ENCODE assay signal across 1 cellular context in the genomic region with DNA sequence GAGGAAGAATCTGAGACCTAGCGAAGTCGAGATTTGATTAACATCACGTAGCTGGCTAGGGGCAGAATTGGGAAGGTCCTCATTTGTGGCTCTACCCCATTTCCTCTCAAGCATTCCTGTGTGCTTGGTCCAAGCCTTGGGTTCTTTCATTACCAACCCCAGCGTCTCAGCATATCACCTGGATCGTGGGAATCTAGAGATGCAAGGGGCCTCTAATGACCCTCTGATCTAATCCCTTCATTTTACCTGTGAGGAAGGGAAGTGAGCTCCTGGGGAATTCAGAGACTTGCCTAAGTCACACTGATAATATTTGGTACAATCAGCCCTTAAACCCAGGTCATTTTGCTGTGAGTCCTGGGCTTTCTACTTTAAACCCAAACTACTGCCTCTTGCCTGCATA.
TF ChIP-seq lines count a peak whose summit lies in the region.

No MANE protein-coding gene starts in this region.

TF ChIP-seq in HCT116, 20 proteins besides CTCF, POLR2A, EP300 and RAD21 (continued from another document):
- TF ChIP-seq, protein P1, sequence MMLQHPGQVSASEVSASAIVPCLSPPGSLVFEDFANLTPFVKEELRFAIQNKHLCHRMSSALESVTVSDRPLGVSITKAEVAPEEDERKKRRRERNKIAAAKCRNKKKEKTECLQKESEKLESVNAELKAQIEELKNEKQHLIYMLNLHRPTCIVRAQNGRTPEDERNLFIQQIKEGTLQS (IDR thresholded peaks at IDR 0.05) = no peak
- TF ChIP-seq SP1 (IDR thresholded peaks at IDR 0.05; ENCODE audit: low read depth) = no peak
- no peak for TF ChIP-seq EGR1 (IDR thresholded peaks at IDR 0.05; ENCODE audit: low read depth)
- TF ChIP-seq POLR2AphosphoS5 (IDR thresholded peaks at IDR 0.05; ENCODE audit: low read depth, low read length) = no peak
- TF ChIP-seq FOSL1 (IDR thresholded peaks at IDR 0.05; ENCODE audit: low read depth) = no peak
- TF ChIP-seq, protein P2, sequence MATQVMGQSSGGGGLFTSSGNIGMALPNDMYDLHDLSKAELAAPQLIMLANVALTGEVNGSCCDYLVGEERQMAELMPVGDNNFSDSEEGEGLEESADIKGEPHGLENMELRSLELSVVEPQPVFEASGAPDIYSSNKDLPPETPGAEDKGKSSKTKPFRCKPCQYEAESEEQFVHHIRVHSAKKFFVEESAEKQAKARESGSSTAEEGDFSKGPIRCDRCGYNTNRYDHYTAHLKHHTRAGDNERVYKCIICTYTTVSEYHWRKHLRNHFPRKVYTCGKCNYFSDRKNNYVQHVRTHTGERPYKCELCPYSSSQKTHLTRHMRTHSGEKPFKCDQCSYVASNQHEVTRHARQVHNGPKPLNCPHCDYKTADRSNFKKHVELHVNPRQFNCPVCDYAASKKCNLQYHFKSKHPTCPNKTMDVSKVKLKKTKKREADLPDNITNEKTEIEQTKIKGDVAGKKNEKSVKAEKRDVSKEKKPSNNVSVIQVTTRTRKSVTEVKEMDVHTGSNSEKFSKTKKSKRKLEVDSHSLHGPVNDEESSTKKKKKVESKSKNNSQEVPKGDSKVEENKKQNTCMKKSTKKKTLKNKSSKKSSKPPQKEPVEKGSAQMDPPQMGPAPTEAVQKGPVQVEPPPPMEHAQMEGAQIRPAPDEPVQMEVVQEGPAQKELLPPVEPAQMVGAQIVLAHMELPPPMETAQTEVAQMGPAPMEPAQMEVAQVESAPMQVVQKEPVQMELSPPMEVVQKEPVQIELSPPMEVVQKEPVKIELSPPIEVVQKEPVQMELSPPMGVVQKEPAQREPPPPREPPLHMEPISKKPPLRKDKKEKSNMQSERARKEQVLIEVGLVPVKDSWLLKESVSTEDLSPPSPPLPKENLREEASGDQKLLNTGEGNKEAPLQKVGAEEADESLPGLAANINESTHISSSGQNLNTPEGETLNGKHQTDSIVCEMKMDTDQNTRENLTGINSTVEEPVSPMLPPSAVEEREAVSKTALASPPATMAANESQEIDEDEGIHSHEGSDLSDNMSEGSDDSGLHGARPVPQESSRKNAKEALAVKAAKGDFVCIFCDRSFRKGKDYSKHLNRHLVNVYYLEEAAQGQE (IDR thresholded peaks at IDR 0.05; ENCODE audit: low read depth) = no peak
- no peak for TF ChIP-seq ZFX (IDR thresholded peaks at IDR 0.05)
- no peak for TF ChIP-seq CBX3 (IDR thresholded peaks at IDR 0.05; ENCODE audit: low read depth)
- no peak for TF ChIP-seq EZH2 (IDR thresholded peaks at IDR 0.05)
- no peak for TF ChIP-seq ZNF274 (IDR thresholded peaks at IDR 0.05; ENCODE audit: low read depth, low read length)
- TF ChIP-seq SRF (IDR thresholded peaks at IDR 0.05; ENCODE audit: low read depth) = no peak
